ENCODE assay signal across 25 cellular contexts in the genomic region with DNA sequence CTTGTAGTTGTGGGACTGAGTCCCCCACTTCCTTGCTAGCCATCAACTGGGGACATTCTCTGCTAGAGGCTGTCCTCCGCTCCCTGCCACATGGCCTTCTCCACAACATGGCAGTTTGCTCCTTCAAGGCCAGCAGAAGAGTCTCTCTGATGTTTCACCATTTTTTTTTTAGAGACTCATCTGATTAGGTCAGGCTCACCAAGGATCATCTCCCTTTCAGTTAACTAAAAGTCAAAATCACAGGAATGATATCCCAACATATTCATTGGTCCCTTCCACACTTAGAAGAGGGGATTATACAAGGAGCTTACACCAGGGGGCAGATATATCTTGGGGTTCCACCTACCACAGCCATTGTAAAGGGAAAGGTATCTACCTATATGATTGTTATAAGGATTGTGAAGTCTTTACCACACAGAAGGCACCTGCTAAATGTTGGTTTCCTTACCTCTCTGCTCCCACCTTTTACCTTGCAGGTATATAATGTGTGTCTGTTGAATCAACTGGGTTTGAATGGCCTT. TPM values are rescaled to one million over a fixed set of nuclear protein-coding genes. Genes with fewer than 3 reads are reported as not detected.
DNase-seq lines count a peak whose midpoint lies in the region; ATAC-seq and TF ChIP-seq lines count a peak whose summit lies in the region.
"Had no signal": no experiment of that assay in that cellular context is flagged by ENCODE, and none has a peak within 500 bp of the region (broad histone marks: within the 10 kb centered on the region; RNA-seq: fewer than 3 reads in every experiment).

No MANE protein-coding gene starts in this region.

- H3K9me3 ChIP-seq in A673 (ENCODE audit: low read depth, low read length, poor library complexity, severe bottlenecking), result no peaks in the 10 kb centered on the region
- no peaks in the 10 kb centered on the region for H3K9me3 ChIP-seq in DND-41 (ENCODE audit: insufficient read depth, low read length, severe bottlenecking)
- no peaks in the 10 kb centered on the region for H3K9me3 ChIP-seq in OCI-LY1 (ENCODE audit: low read length)
- H3K9me3 ChIP-seq: left lung, tibial nerve had no signal

- no peak for ATAC-seq in DND-41 (ENCODE audit: insufficient read depth, low read depth)
- ATAC-seq: activated CD4-positive, CD25-positive, alpha-beta regulatory T cell treated with anti-CD3 and anti-CD28 coated beads, Interleukin-2, amount 50 U/mL, for 24 hours; activated CD8-positive, alpha-beta T cell treated with anti-CD3 and anti-CD28 coated beads for 36 hours; CD8-positive, alpha-beta T cell; esophagus mucosa; left lung; stimulated activated naive CD8-positive, alpha-beta T cell treated with anti-CD3 and anti-CD28 coated beads, Interleukin-15, Interleukin-2, amounts not matched to agents 100 U/mL and 50 U/mL, for 24 hours had no signal

- H3K4me2 ChIP-seq in DND-41 (ENCODE audit: insufficient read depth, low read length), result no peak overlapping the region
- no peak overlapping the region for H3K4me2 ChIP-seq in OCI-LY1 (ENCODE audit: low read length)
- H3K4me2 ChIP-seq: smooth muscle cell had no signal

- in situ Hi-C loops in brain microvascular endothelial cell (cut with HindIII; ENCODE audit: low pct_ligation_motif_present, low sequenced_read_pairs), result no loop called here

- no peak overlapping the region for H3K27ac ChIP-seq in A673 (ENCODE audit: low read depth, low read length, poor library complexity, severe bottlenecking)
- H3K27ac ChIP-seq in DND-41 (ENCODE audit: low read length), result no peak overlapping the region
- H3K27ac ChIP-seq in OCI-LY1 (ENCODE audit: low read depth, low read length, poor library complexity, severe bottlenecking), result no peak overlapping the region
- H3K27ac ChIP-seq in brain microvascular endothelial cell, result no peak overlapping the region
- H3K27ac ChIP-seq: left lung, tibial nerve had no signal

- DNase-seq in A673 (ENCODE audit: low spot score) (no peak), DND-41 (no peak), epithelial cell of proximal tubule (ENCODE audit: low read depth) (no peak), COLO829 (ENCODE audit: low spot score) (no peak), GM10248 (ENCODE audit: extremely low spot score) (no peak), NCI-H2227 (lab: John Stamatoyannopoulos, UW; ENCODE audit: unreplicated experiment) (no peak), brain microvascular endothelial cell (no peak)
- DNase-seq: activated CD8-positive, alpha-beta T cell treated with anti-CD3 and anti-CD28 coated beads for 36 hours; activated naive CD4-positive, alpha-beta T cell treated with Interleukin-2 at 50 U/mL for 16 hours; activated T-cell treated with anti-CD3 and anti-CD28 coated beads, Interleukin-2, amount 50 U/mL, for 1 hour; amygdala; CD8-positive, alpha-beta T cell; central memory CD4-positive, alpha-beta T cell; EL; head of caudate nucleus; KG1; left lung; NCI-H1930; stimulated activated CD4-positive, alpha-beta T cell treated with anti-CD3 and anti-CD28 coated beads, Interleukin-2, amount 100 ng/mL, for 48 hours; stimulated activated naive CD8-positive, alpha-beta T cell treated with anti-CD3 and anti-CD28 coated beads, Interleukin-15, Interleukin-2, amounts not matched to agents 100 U/mL and 50 U/mL, for 24 hours had no signal

- H3F3A ChIP-seq in OCI-LY1 (ENCODE audit: insufficient read depth, low read length), result no peaks in the 10 kb centered on the region

- H4K20me1 ChIP-seq in DND-41 (ENCODE audit: insufficient read depth, low read length) (no peaks in the 10 kb centered on the region), OCI-LY1 (ENCODE audit: insufficient read depth, low read length) (no peaks in the 10 kb centered on the region)

- H3K9me2 ChIP-seq in OCI-LY1 (ENCODE audit: low read depth, low read length), result no peaks in the 10 kb centered on the region

- H3K4me3 ChIP-seq in A673 (ENCODE audit: low read depth, low read length, poor library complexity, severe bottlenecking) (no peak overlapping the region), DND-41 (ENCODE audit: low read depth in 1 of 2, low read length in 2 of 2) (no peak overlapping the region), OCI-LY1 (ENCODE audit: low read depth, low read length, poor library complexity, severe bottlenecking) (no peak overlapping the region), epithelial cell of proximal tubule (ENCODE audit: low read depth, low read length) (no peak overlapping the region), brain microvascular endothelial cell (ENCODE audit: low read depth, low read length) (no peak overlapping the region)
- H3K4me3 ChIP-seq: left lung, smooth muscle cell, tibial nerve had no signal

- TF ChIP-seq CTCF in A673 (conservative IDR thresholded peaks at IDR 0.05; ENCODE audit: low read depth, low read length), result peak; percentile 44
- peak; percentile 11 for TF ChIP-seq CTCF in DND-41 (IDR thresholded peaks at IDR 0.05; ENCODE audit: borderline replicate concordance, extremely low read depth, low read length, poor library complexity, severe bottlenecking)
- peak; percentile 12; the same call in 1 of the 2 replicates for TF ChIP-seq CTCF in OCI-LY1 (IDR thresholded peaks at IDR 0.05; ENCODE audit: low read length)
- peak; percentile 22 for TF ChIP-seq CTCF in epithelial cell of proximal tubule (conservative IDR thresholded peaks at IDR 0.05; ENCODE audit: low read depth, low read length)
- TF ChIP-seq CTCF in GM10248 (IDR thresholded peaks at IDR 0.05; ENCODE audit: control extremely low read depth, extremely low read depth, low read depth, missing control alignments), result no peak
- TF ChIP-seq CTCF in brain microvascular endothelial cell (IDR thresholded peaks at IDR 0.05; ENCODE audit: low read depth, low read length, missing control alignments), result no peak

- H3K36me3 ChIP-seq in A673 (ENCODE audit: insufficient read depth, low read length, poor library complexity, severe bottlenecking) (no peaks in the 10 kb centered on the region), DND-41 (ENCODE audit: insufficient read depth, low read length) (peaks cover 39% of the 10 kb centered on the region), OCI-LY1 (ENCODE audit: insufficient read depth, low read length) (no peaks in the 10 kb centered on the region), brain microvascular endothelial cell (replicated peaks) (no peaks in the 10 kb centered on the region)
- H3K36me3 ChIP-seq: left lung, tibial nerve had no signal

- CTCF ChIA-PET in A673 (lab: Charles Lee), result no interaction called here
- CTCF ChIA-PET in GM10248 (lab: Yijun Ruan, JAX), result interaction anchor here (1.2 kb wide), 1 partner anchor 60 kb away, joined by 3 read pairs; no protein-coding TSS in a partner anchor

- BruUV-seq in A673 (replicated peaks; lab: Mats Ljungman, UMichigan), result no TSS peak

- H2AFZ ChIP-seq in DND-41 (ENCODE audit: low read depth, low read length) (no peak overlapping the region), OCI-LY1 (ENCODE audit: low read length) (no peak overlapping the region)

- H3K27me3 ChIP-seq in A673 (replicated peaks; ENCODE audit: insufficient read depth, low read depth, low read length, poor library complexity) (peaks cover 18% of the 10 kb centered on the region), DND-41 (ENCODE audit: insufficient read depth, low read length, poor library complexity) (no peaks in the 10 kb centered on the region), OCI-LY1 (ENCODE audit: insufficient read depth, low read length) (no peaks in the 10 kb centered on the region), brain microvascular endothelial cell (replicated peaks) (no peaks in the 10 kb centered on the region)
- H3K27me3 ChIP-seq: left lung, tibial nerve had no signal

- H3K79me2 ChIP-seq in DND-41 (ENCODE audit: insufficient read depth, low read length) (no peaks in the 10 kb centered on the region), OCI-LY1 (ENCODE audit: insufficient read depth, low read length) (no peaks in the 10 kb centered on the region)

- intact Hi-C loops in A673 (cut with micrococcal nuclease; ENCODE audit: unreplicated experiment), result no loop called here

- H3K9ac ChIP-seq in DND-41 (ENCODE audit: low read depth, low read length) (no peak overlapping the region), OCI-LY1 (ENCODE audit: low read length) (no peak overlapping the region)

- POLR2A ChIA-PET in A673 (lab: Charles Lee; ENCODE audit: low non-redundant PET) (no interaction called here), GM10248 (lab: Yijun Ruan, JAX) (no interaction called here)

- H3K4me1 ChIP-seq in A673 (ENCODE audit: insufficient read depth, low read length, poor library complexity, severe bottlenecking) (no peaks in the 10 kb centered on the region), DND-41 (ENCODE audit: insufficient read depth, low read length) (no peaks in the 10 kb centered on the region), OCI-LY1 (ENCODE audit: insufficient read depth, low read length, severe bottlenecking) (no peaks in the 10 kb centered on the region)
- H3K4me1 ChIP-seq: left lung, tibial nerve had no signal

RNA-seq across cellular contexts. Expression of gene RIMKLA, which starts 23.3 kb away (rescaled TPM):
- 0.04 and 0.24 TPM in 2 replicates for total RNA-seq in A673 (2021)
- 0.14 and 1.7 TPM in 2 replicates for total RNA-seq in epithelial cell of proximal tubule

RNA-seq across cellular contexts. Expression of gene ZMYND12, which starts 51.9 kb away (rescaled TPM):
- total RNA-seq in A673 (2021), result 0.17 and 0.28 TPM in 2 replicates
- total RNA-seq in epithelial cell of proximal tubule, result 0.22 and 0.35 TPM in 2 replicates

RNA-seq across cellular contexts. Expression of gene PPCS, which starts 52.4 kb away (rescaled TPM):
- total RNA-seq in A673 (2021), result 34.4 and 35.7 TPM in 2 replicates
- total RNA-seq in epithelial cell of proximal tubule, result 75.5 and 80.5 TPM in 2 replicates

RNA-seq across cellular contexts. Expression of gene CCDC30, which starts 59.1 kb away (rescaled TPM):
- total RNA-seq in A673 (2021), result 4.8 and 7.7 TPM in 2 replicates
- 0.06 and 0.07 TPM in 2 replicates for total RNA-seq in epithelial cell of proximal tubule

Comparison
In these comparisons a context has a peak if more than half of its experiments do, and no peak if none do; other contexts are left out.
1. CTCF ChIP-seq: peak in A673 (single experiment), DND-41 (single experiment), OCI-LY1 (single experiment) and epithelial cell of proximal tubule (single experiment); none in GM10248 (single experiment) and brain microvascular endothelial cell (single experiment).